ENCODE assay signal across 8 cellular contexts in the genomic region with DNA sequence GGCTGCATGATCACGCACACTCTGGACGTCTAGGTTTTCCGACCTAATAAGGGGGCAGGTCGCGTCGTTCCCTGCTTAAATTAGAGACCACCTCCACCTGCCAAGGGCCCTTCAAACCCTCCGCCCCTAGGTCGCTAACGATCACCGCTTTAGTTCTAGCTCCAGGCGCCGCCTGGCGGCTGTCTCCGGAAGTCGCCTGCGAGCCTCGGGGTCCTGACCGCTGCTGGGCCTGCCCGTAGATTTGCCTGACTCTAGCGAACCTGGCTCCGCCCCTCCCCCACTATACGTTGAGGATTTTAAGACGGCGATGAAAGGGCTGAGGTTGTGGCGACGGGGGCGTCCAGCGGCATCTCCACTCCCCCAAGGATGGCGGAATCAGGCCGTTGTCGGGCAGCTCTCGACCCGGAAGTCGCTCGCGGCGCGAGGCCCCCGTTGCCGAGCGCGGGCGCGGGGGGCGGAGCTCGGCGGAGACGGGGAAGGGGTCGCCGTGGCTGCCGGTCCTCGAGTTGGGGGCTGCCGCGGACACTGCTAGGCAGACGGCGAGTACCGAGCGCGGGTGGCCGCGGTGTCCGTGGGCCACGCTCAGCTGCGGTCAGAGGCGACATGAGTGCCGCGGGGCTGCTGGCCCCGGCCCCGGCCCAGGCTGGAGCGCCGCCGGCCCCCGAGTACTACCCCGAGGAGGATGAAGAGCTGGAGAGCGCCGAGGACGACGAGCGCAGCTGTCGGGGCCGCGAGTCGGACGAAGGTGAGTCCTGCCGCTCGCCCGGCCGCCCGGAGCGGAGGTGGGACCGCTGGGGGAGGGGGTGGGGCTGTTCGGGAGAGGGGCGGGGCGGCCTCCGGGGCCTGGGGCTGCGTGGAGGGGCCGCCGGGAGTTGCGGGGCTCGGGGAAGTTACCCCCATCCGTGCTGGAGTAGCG. TPM values are rescaled to one million over a fixed set of nuclear protein-coding genes. Genes with fewer than 3 reads are reported as not detected.
DNase-seq lines count a peak whose midpoint lies in the region; ATAC-seq and TF ChIP-seq lines count a peak whose summit lies in the region.

A gene with protein sequence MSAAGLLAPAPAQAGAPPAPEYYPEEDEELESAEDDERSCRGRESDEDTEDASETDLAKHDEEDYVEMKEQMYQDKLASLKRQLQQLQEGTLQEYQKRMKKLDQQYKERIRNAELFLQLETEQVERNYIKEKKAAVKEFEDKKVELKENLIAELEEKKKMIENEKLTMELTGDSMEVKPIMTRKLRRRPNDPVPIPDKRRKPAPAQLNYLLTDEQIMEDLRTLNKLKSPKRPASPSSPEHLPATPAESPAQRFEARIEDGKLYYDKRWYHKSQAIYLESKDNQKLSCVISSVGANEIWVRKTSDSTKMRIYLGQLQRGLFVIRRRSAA (plus strand): TSS at position 467 of the 916 bp plus-strand sequence. CDS start 137 bp downstream, at position 604.

- DNase-seq in GF-D8 (lab: John Stamatoyannopoulos, UW) (peak; percentile 54), NCI-H460 (ENCODE audit: extremely low read depth, low read depth) (peak; percentile 83), inferior parietal cortex (ENCODE audit: extremely low spot score) (peak; percentile 95), spleen (peak; percentile 98)
- DNase-seq in activated CD4-positive, CD25-positive, alpha-beta regulatory T cell treated with anti-CD3 and anti-CD28 coated beads, Interleukin-2, amount 50 U/mL, for 72 hours, result peak; percentile 97
- DNase-seq in central memory CD8-positive, alpha-beta T cell (ENCODE audit: low spot score in 2 of 2), result peak; percentile 93 to 97

- peak within 1 kb of the TSS; percentile 95 to 99 (median 99) for H3K4me3 ChIP-seq in spleen

- H3K9me3 Mint-ChIP-seq in central memory CD8-positive, alpha-beta T cell, result no peaks in the 10 kb centered on the region

- peak within 1 kb of the TSS; percentile 98 for H3K4me3 Mint-ChIP-seq in central memory CD8-positive, alpha-beta T cell

- H3K27me3 Mint-ChIP-seq in central memory CD8-positive, alpha-beta T cell, result no peaks in the 10 kb centered on the region

- 0 to 1% (median 1%) methylated on average over 24 to 102 of the region's 102 CpGs for WGBS in spleen, 5 donors

- H3K27ac ChIP-seq in spleen, result peak within 1 kb of the TSS; percentile 92 to 98 (median 98)

- peak within 1 kb of the TSS; percentile 98 for H3K27ac Mint-ChIP-seq in central memory CD8-positive, alpha-beta T cell (ENCODE audit: low read depth)

- peak; percentile 95 to 99 (median 98) for TF ChIP-seq CTCF in spleen (IDR thresholded peaks at IDR 0.05 in 8 of 11, conservative IDR thresholded peaks at IDR 0.05 in 3 of 11)

- H3K4me1 Mint-ChIP-seq in central memory CD8-positive, alpha-beta T cell, result peaks cover 33% of the 10 kb centered on the region

- no peaks in the 10 kb centered on the region for H3K9me3 ChIP-seq in spleen

- no peaks in the 10 kb centered on the region for H3K27me3 ChIP-seq in spleen (replicated peaks in 1 of 7)

- H3K36me3 ChIP-seq in spleen, result peaks cover 0 to 30% (median 25%) of the 10 kb centered on the region in 6 donors

- H3K4me1 ChIP-seq in spleen, result peaks cover 17 to 73% (median 40%) of the 10 kb centered on the region in 6 donors

- intact Hi-C loops in spleen (cut with DNase I; ENCODE audit: low total_unique reads), result loop anchor here (5.0 to 10.0 kb wide), 2 partner anchors 194 to 252 kb away; no protein-coding TSS in a partner anchor

- H3K36me3 Mint-ChIP-seq in central memory CD8-positive, alpha-beta T cell (ENCODE audit: insufficient read depth), result peaks cover 31% of the 10 kb centered on the region

- peak in 1 of 3 donors; percentile 8 for TF ChIP-seq POLR2A in spleen (IDR thresholded peaks at IDR 0.05)

- ATAC-seq in HG03064 (IDR thresholded peaks at IDR 0.05; ENCODE audit: low read depth, unreplicated experiment) (peak; percentile 33), GM21390 (IDR thresholded peaks at IDR 0.05; ENCODE audit: unreplicated experiment) (no peak)
- ATAC-seq in central memory CD8-positive, alpha-beta T cell (replicated peaks; ENCODE audit: extremely low read depth, poor library complexity, severe bottlenecking), result peak; percentile 17

RNA-seq across cellular contexts. Expression of the gene that starts here (rescaled TPM):
- 42.3 and 45.8 TPM in 2 replicates for total RNA-seq in NCI-H460 (2014; rRNA removed; shearing (Covaris generic))
- polyA plus RNA-seq in NCI-H460 (2014; cell fraction: nucleus; rRNA removed), result 52.4 and 58.9 TPM in 2 replicates
- total RNA-seq in spleen, result 10 to 100 TPM; 27.3 to 90.9 (median 29.9) TPM
- polyA plus RNA-seq in spleen, result 10 to 100 TPM in 2 of 3 donors, 1 to 10 TPM in 1; 8.3 to 14.3 (median 10.8) TPM
